8 cellular contexts compared by ENCODE assay signal in the genomic region with DNA sequence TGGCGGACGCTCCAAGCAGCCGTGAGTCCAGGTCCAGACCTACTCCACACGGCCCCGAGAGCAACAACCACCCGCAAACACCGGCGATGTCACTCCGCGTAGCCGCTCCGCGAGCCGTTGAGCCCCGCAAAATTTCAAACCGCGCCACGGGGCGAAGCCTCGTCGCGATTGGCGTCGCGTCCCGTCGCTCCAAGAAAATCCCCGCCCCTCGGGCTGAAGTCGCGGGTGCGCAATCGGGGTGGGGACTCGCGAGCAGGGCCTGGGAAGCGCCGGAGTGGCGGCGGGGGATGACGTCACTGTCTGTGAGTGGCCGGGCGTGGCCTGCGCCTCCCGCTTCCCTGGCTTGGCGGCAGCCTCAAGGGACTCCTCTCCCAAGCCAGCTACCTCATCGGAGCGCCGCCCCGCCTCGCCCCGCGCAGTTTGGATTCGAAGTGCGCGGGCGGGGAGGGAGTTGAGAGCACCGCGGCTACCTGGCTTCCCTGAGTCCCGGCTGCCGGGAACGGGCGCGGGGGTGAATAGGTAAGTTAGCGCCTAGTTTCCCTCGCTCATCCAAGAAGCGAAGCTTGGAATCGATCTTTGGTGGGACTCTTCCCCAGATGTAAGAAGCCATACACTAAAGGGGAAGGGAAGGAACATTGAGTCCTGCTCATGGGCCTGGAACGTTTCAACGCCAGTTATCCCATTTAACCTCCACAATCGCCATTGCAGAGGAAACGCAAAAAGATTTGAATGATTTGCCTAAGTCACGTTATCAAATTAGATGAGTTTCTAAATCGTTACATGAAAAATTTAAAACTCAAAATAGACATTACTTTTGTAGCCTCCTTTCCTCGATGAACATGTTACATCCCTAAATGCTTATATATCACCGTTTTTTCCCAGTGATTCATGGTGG. TPM values are rescaled to one million over a fixed set of nuclear protein-coding genes. Genes with fewer than 3 reads are reported as not detected.
DNase-seq lines count a peak whose midpoint lies in the region; ATAC-seq and TF ChIP-seq lines count a peak whose summit lies in the region.

TSS of gene PRC1 (minus strand) at position 119 of the 895 bp plus-strand sequence. CDS start at position 1, 118 bp downstream.

- TF ChIP-seq CTCF in RWPE2 (IDR thresholded peaks at IDR 0.05; ENCODE audit: poor library complexity, severe bottlenecking): no peak
- TF ChIP-seq CTCF in fibroblast of mammary gland (conservative IDR thresholded peaks at IDR 0.05; ENCODE audit: control insufficient read depth, insufficient read depth, low read depth, low read length): no peak
- no peak for TF ChIP-seq CTCF in natural killer cell (IDR thresholded peaks at IDR 0.05)

- peaks cover 41% of the 10 kb centered on the region for H3K36me3 Mint-ChIP-seq in activated T-helper 2 cell treated with anti-CD3 and anti-CD28 coated beads, Interferon-gamma antibody, Interleukin-2, Interleukin-4, amounts not matched to agents 10 μg/mL and 5 μg/mL and 100 μg/mL, durations not matched to agents 14 hours and 24 hours and 36 hours (ENCODE audit: low read depth)
- H3K36me3 Mint-ChIP-seq in natural killer cell: no peaks in the 10 kb centered on the region

- peak within 1 kb of the TSS; percentile 64 for H3K27ac ChIP-seq in RWPE2 (ENCODE audit: poor library complexity, severe bottlenecking)

- peak; percentile 98 for DNase-seq in EH (ENCODE audit: low read depth)
- DNase-seq in H4 (ENCODE audit: low spot score): peak; percentile 96
- peak; percentile 100 for DNase-seq in LoVo (ENCODE audit: low spot score)
- peak; percentile 100 for DNase-seq in RWPE2 (ENCODE audit: low spot score)
- DNase-seq in activated T-helper 2 cell treated with anti-CD3 and anti-CD28 coated beads, Interferon-gamma antibody, Interleukin-2, Interleukin-4, amounts not matched to agents 10 μg/mL and 5 μg/mL and 100 μg/mL, durations not matched to agents 14 hours and 24 hours and 36 hours (ENCODE audit: low spot score): peak; percentile 98
- DNase-seq in fibroblast of mammary gland (ENCODE audit: low read depth): peak; percentile 97
- peak; percentile 94 for DNase-seq in natural killer cell
- peak; percentile 96 for DNase-seq in stimulated activated naive CD4-positive, alpha-beta T cell treated with Interleukin-2 at 50 U/mL for 16 hours (lab: John Stamatoyannopoulos, UW)

- H3K9me3 Mint-ChIP-seq in activated T-helper 2 cell treated with anti-CD3 and anti-CD28 coated beads, Interferon-gamma antibody, Interleukin-2, Interleukin-4, amounts not matched to agents 10 μg/mL and 5 μg/mL and 100 μg/mL, durations not matched to agents 14 hours and 24 hours and 36 hours: no peaks in the 10 kb centered on the region
- H3K9me3 Mint-ChIP-seq in natural killer cell: no peaks in the 10 kb centered on the region

- H3K4me3 Mint-ChIP-seq in activated T-helper 2 cell treated with anti-CD3 and anti-CD28 coated beads, Interferon-gamma antibody, Interleukin-2, Interleukin-4, amounts not matched to agents 10 μg/mL and 5 μg/mL and 100 μg/mL, durations not matched to agents 14 hours and 24 hours and 36 hours (ENCODE audit: low read depth): peak within 1 kb of the TSS; percentile 100
- H3K4me3 Mint-ChIP-seq in natural killer cell: peak within 1 kb of the TSS; percentile 100

- H3K4me1 ChIP-seq in RWPE2 (ENCODE audit: insufficient read depth, poor library complexity, severe bottlenecking): peaks cover 13% of the 10 kb centered on the region

- no peaks in the 10 kb centered on the region for H3K27me3 ChIP-seq in RWPE2 (ENCODE audit: insufficient read depth, poor library complexity, severe bottlenecking)

- peak within 1 kb of the TSS; percentile 91 for H3K4me3 ChIP-seq in RWPE2 (ENCODE audit: severe bottlenecking)
- peak within 1 kb of the TSS; percentile 93 for H3K4me3 ChIP-seq in fibroblast of mammary gland (ENCODE audit: control insufficient read depth, low read depth, low read length)

- no peaks in the 10 kb centered on the region for H3K9me3 ChIP-seq in RWPE2 (ENCODE audit: severe bottlenecking)

- intact Hi-C loops in activated T-helper 2 cell treated with anti-CD3 and anti-CD28 coated beads, Interferon-gamma antibody, Interleukin-2, Interleukin-4, amounts not matched to agents 10 μg/mL and 5 μg/mL and 100 μg/mL, durations not matched to agents 14 hours and 24 hours and 36 hours (cut with micrococcal nuclease): loop anchor here (2.0 to 5.0 kb wide), 3 partner anchors 28 to 60 kb away; partner anchors contain the start of genes UNC45A and VPS33B
- intact Hi-C loops in natural killer cell (cut with micrococcal nuclease): no loop called here

- ATAC-seq in RWPE2 (ENCODE audit: low read depth) (peak; percentile 96), natural killer cell (peak; percentile 97 to 98 (median 98))

- H3K36me3 ChIP-seq in RWPE2 (ENCODE audit: low read depth): peaks cover 38% of the 10 kb centered on the region

- peak within 1 kb of the TSS; percentile 100 for H3K27ac Mint-ChIP-seq in activated T-helper 2 cell treated with anti-CD3 and anti-CD28 coated beads, Interferon-gamma antibody, Interleukin-2, Interleukin-4, amounts not matched to agents 10 μg/mL and 5 μg/mL and 100 μg/mL, durations not matched to agents 14 hours and 24 hours and 36 hours
- peak within 1 kb of the TSS; percentile 94 to 98 for H3K27ac Mint-ChIP-seq in natural killer cell

- peaks cover 25% of the 10 kb centered on the region for H3K4me1 Mint-ChIP-seq in activated T-helper 2 cell treated with anti-CD3 and anti-CD28 coated beads, Interferon-gamma antibody, Interleukin-2, Interleukin-4, amounts not matched to agents 10 μg/mL and 5 μg/mL and 100 μg/mL, durations not matched to agents 14 hours and 24 hours and 36 hours (ENCODE audit: low read depth)
- H3K4me1 Mint-ChIP-seq in natural killer cell: peaks cover 13% of the 10 kb centered on the region in 2 donors

- H3K27me3 Mint-ChIP-seq in activated T-helper 2 cell treated with anti-CD3 and anti-CD28 coated beads, Interferon-gamma antibody, Interleukin-2, Interleukin-4, amounts not matched to agents 10 μg/mL and 5 μg/mL and 100 μg/mL, durations not matched to agents 14 hours and 24 hours and 36 hours (ENCODE audit: low read depth): no peaks in the 10 kb centered on the region
- no peaks in the 10 kb centered on the region for H3K27me3 Mint-ChIP-seq in natural killer cell (ENCODE audit: low read depth in 2 of 2)

RNA-seq across cellular contexts. Expression of gene PRC1, which starts in this region (rescaled TPM):
- 245 and 259 TPM in 2 replicates for total RNA-seq in H4 (2014; rRNA removed; shearing (Covaris generic))
- 91.8 and 95.2 TPM in 2 replicates for total RNA-seq in activated T-helper 2 cell treated with anti-CD3 and anti-CD28 coated beads, Interferon-gamma antibody, Interleukin-2, Interleukin-4, amounts not matched to agents 10 μg/mL and 5 μg/mL and 100 μg/mL, durations not matched to agents 14 hours and 24 hours and 36 hours
- total RNA-seq in natural killer cell: 10 to 100 TPM; 18.9 to 25.1 (median 23.3) TPM

Comparison
In these comparisons a context has a peak if more than half of its experiments do, and no peak if none do; other contexts are left out.
1. Peak in every context shown above with its lines: DNase-seq, ATAC-seq, H3K4me3 ChIP-seq and H3K27ac ChIP-seq.